Comparison of ENCODE assay signal across 9 cellular contexts in genomic region chr17:80416260-80416939, GRCh38. TPM values are rescaled to one million over a fixed set of nuclear protein-coding genes. Genes with fewer than 3 reads are reported as not detected.
DNase-seq lines count a peak whose midpoint lies in the region; TF ChIP-seq lines count a peak whose summit lies in the region.
"Had no signal": no experiment of that assay in that cellular context is flagged by ENCODE, and none has a peak within 500 bp of the region (broad histone marks: within the 10 kb centered on the region; RNA-seq: fewer than 3 reads in every experiment).

No MANE protein-coding gene starts in this region.

- CTCF ChIA-PET in CD8-positive, alpha-beta memory T cell (lab: Charles Lee) = interaction anchor here (2.4 kb wide), 1 partner anchor 11 kb away, joined by 7 read pairs; no protein-coding TSS in a partner anchor

- H3K4me1 ChIP-seq in CD8-positive, alpha-beta memory T cell (ENCODE audit: insufficient read depth, low read length) = peaks cover 18% of the 10 kb centered on the region
- H3K4me1 ChIP-seq in OCI-LY3 (ENCODE audit: low read length) (peaks cover 33% of the 10 kb centered on the region), endocrine pancreas (ENCODE audit: control insufficient read depth, insufficient read depth, low read length) (no peaks in the 10 kb centered on the region), ovary (ENCODE audit: insufficient read depth) (peaks cover 5% of the 10 kb centered on the region)

- H3K27me3 Mint-ChIP-seq in CD8-positive, alpha-beta memory T cell = peaks cover 9 to 20% of the 10 kb centered on the region in 2 donors

- intact Hi-C loops in ovary (cut with DNase I) = no loop called here

- TF ChIP-seq CTCF in OCI-LY3 (IDR thresholded peaks at IDR 0.05; ENCODE audit: low read depth, low read length) = no peak
- no peak for TF ChIP-seq CTCF in ovary (IDR thresholded peaks at IDR 0.05)

- H3K4me2 ChIP-seq in OCI-LY3 (ENCODE audit: low read length) = peak overlapping the region; percentile 77; the same call in 1 of the 2 replicates

- H3K36me3 ChIP-seq in CD8-positive, alpha-beta memory T cell (ENCODE audit: insufficient read depth, low read length) = no peaks in the 10 kb centered on the region
- no peaks in the 10 kb centered on the region for H3K36me3 ChIP-seq in OCI-LY3 (replicated peaks; ENCODE audit: low read depth, low read length)
- peaks cover 2% of the 10 kb centered on the region for H3K36me3 ChIP-seq in endocrine pancreas (ENCODE audit: control insufficient read depth, insufficient read depth, low read length)
- no peaks in the 10 kb centered on the region for H3K36me3 ChIP-seq in ovary

- no peak overlapping the region for H3K27ac ChIP-seq in CD8-positive, alpha-beta memory T cell (ENCODE audit: low read depth, low read length)
- no peak overlapping the region for H3K27ac ChIP-seq in OCI-LY3 (ENCODE audit: low read length)
- no peak overlapping the region for H3K27ac ChIP-seq in ovary

- peaks cover 4% of the 10 kb centered on the region for H3K79me2 ChIP-seq in OCI-LY3 (ENCODE audit: low read length)

- no peaks in the 10 kb centered on the region; the same call in 1 of the 2 replicates for H4K20me1 ChIP-seq in OCI-LY3 (ENCODE audit: insufficient read depth, low read length)

- H3K9me3 Mint-ChIP-seq in CD8-positive, alpha-beta memory T cell = no peaks in the 10 kb centered on the region

- peak overlapping the region; percentile 85 to 95 (median 86) for H3K4me3 Mint-ChIP-seq in CD8-positive, alpha-beta memory T cell

- H3K9ac ChIP-seq in OCI-LY3 (ENCODE audit: low read length) (no peak overlapping the region), endocrine pancreas (ENCODE audit: control insufficient read depth, insufficient read depth, low read length) (peak overlapping the region; percentile 47)

- no peak overlapping the region for H2AFZ ChIP-seq in OCI-LY3 (ENCODE audit: low read depth, low read length)

- no peak for TF ChIP-seq POLR2A in ovary (IDR thresholded peaks at IDR 0.05)

- peak overlapping the region in 6 of 8 donors; percentile 47 to 94 (median 82) for H3K27ac Mint-ChIP-seq in CD8-positive, alpha-beta memory T cell

- no peak overlapping the region for H3K4me3 ChIP-seq in CD8-positive, alpha-beta memory T cell (ENCODE audit: low read length)
- H3K4me3 ChIP-seq in OCI-LY3 (ENCODE audit: low read length) = no peak overlapping the region
- no peak overlapping the region for H3K4me3 ChIP-seq in endocrine pancreas (ENCODE audit: control insufficient read depth, insufficient read depth, low read length)
- peak overlapping the region; percentile 74 for H3K4me3 ChIP-seq in ovary

- TF ChIP-seq EP300 in ovary (IDR thresholded peaks at IDR 0.05) = no peak

- no peak for DNase-seq in CD8-positive, alpha-beta memory T cell
- DNase-seq in ovary (peak in 1 of 5 donors; percentile 9), dedifferentiated amniotic fluid mesenchymal stem cell (ENCODE audit: extremely low spot score) (no peak), NCI-H524 treated with DMSO at 0.1 percent for 48 hours (lab: John Stamatoyannopoulos, UW) (no peak), GOT3 (lab: John Stamatoyannopoulos, UW) (no peak), ecto neural progenitor cell (ENCODE audit: low spot score) (no peak)
- DNase-seq: amniotic stem cell had no signal

- peaks cover 0 to 28% (median 4%) of the 10 kb centered on the region in 3 donors for H3K36me3 Mint-ChIP-seq in CD8-positive, alpha-beta memory T cell

- H3K4me1 Mint-ChIP-seq in CD8-positive, alpha-beta memory T cell = peaks cover 24 to 41% (median 33%) of the 10 kb centered on the region in 3 donors

- POLR2A ChIA-PET in CD8-positive, alpha-beta memory T cell (lab: Charles Lee) = interaction anchor here (0.6 to 1.1 kb wide), 3 partner anchors 38 to 575 kb away, joined by 5 to 9 read pairs (median 6); partner anchors contain the start of gene CHMP6

- 72 to 82% (median 76%) methylated on average over 7 of the region's 7 CpGs for WGBS in ovary, 3 donors

- H3K27me3 ChIP-seq in CD8-positive, alpha-beta memory T cell (ENCODE audit: insufficient read depth, low read length, poor library complexity, severe bottlenecking) = peaks cover 3% of the 10 kb centered on the region
- peaks cover 12% of the 10 kb centered on the region; the same call in 1 of the 2 replicates for H3K27me3 ChIP-seq in OCI-LY3 (ENCODE audit: low read depth, low read length)
- H3K27me3 ChIP-seq in endocrine pancreas (ENCODE audit: control insufficient read depth, insufficient read depth, low read length) = no peaks in the 10 kb centered on the region
- H3K27me3 ChIP-seq in ovary = no peaks in the 10 kb centered on the region

- no peaks in the 10 kb centered on the region for H3K9me3 ChIP-seq in CD8-positive, alpha-beta memory T cell (ENCODE audit: low read length)
- H3K9me3 ChIP-seq in OCI-LY3 (ENCODE audit: insufficient read depth, low read length) (no peaks in the 10 kb centered on the region), endocrine pancreas (ENCODE audit: control insufficient read depth, low read length) (no peaks in the 10 kb centered on the region), ovary (no peaks in the 10 kb centered on the region)

RNA-seq across cellular contexts. Expression of gene ENDOV, which starts 1.4 kb away (rescaled TPM):
- total RNA-seq in CD8-positive, alpha-beta memory T cell = 10 to 100 TPM; 12.4 to 16.8 TPM
- 8.5 TPM for polyA plus RNA-seq in CD8-positive, alpha-beta memory T cell
- 10 to 100 TPM; 16.3 to 24.1 (median 21.3) TPM for total RNA-seq in ovary
- polyA plus RNA-seq in ovary = 10 to 100 TPM in 1 of 2 donors, 1 to 10 TPM in 1; 8.9 to 18.0 TPM
